ENCODE assay signal across 16 cellular contexts in genomic region chr14:93318927-93319326, GRCh38. TPM values are rescaled to one million over a fixed set of nuclear protein-coding genes. Genes with fewer than 3 reads are reported as not detected.
DNase-seq lines count a peak whose midpoint lies in the region; ATAC-seq and TF ChIP-seq lines count a peak whose summit lies in the region.
"Had no signal": no experiment of that assay in that cellular context is flagged by ENCODE, and none has a peak within 500 bp of the region (broad histone marks: within the 10 kb centered on the region; RNA-seq: fewer than 3 reads in every experiment).

No MANE protein-coding gene starts in this region.

- H3K4me1 Mint-ChIP-seq in nephron = peaks cover 32% of the 10 kb centered on the region
- peaks cover 12% of the 10 kb centered on the region for H3K4me1 Mint-ChIP-seq in activated naive CD4-positive, alpha-beta T cell treated with anti-CD3 and anti-CD28 coated beads, Interleukin-2, amount 10 ng/mL, durations not matched to agents 7 days and 5 days

- H3K36me3 Mint-ChIP-seq in nephron (ENCODE audit: low read depth) = peaks cover 7% of the 10 kb centered on the region
- H3K36me3 Mint-ChIP-seq in activated naive CD4-positive, alpha-beta T cell treated with anti-CD3 and anti-CD28 coated beads, Interleukin-2, amount 10 ng/mL, durations not matched to agents 7 days and 5 days = peaks cover 5% of the 10 kb centered on the region

- H3K27me3 Mint-ChIP-seq in nephron (ENCODE audit: low read depth) = no peaks in the 10 kb centered on the region
- no peaks in the 10 kb centered on the region for H3K27me3 Mint-ChIP-seq in activated naive CD4-positive, alpha-beta T cell treated with anti-CD3 and anti-CD28 coated beads, Interleukin-2, amount 10 ng/mL, durations not matched to agents 7 days and 5 days

- TF ChIP-seq CTCF in brain microvascular endothelial cell (IDR thresholded peaks at IDR 0.05; ENCODE audit: low read depth, low read length, missing control alignments) (no peak), nephron (IDR thresholded peaks at IDR 0.05; ENCODE audit: unreplicated experiment in 3 of 3) (no peak)

- peaks cover 19% of the 10 kb centered on the region for H3K4me1 ChIP-seq in HUES6 (ENCODE audit: control insufficient read depth, insufficient read depth, low read length)

- no peak for ATAC-seq in activated CD4-positive, CD25-positive, alpha-beta regulatory T cell treated with anti-CD3 and anti-CD28 coated beads, Interleukin-2, amount 50 U/mL, for 24 hours
- no peak for ATAC-seq in HG02970 (IDR thresholded peaks at IDR 0.05; ENCODE audit: low FRiP score, unreplicated experiment)
- ATAC-seq in HG03520 (IDR thresholded peaks at IDR 0.05; ENCODE audit: unreplicated experiment) = no peak
- ATAC-seq: body of pancreas, left lobe of liver had no signal

- H3K4me3 ChIP-seq in HUES6 (ENCODE audit: low read depth, low read length) (peak overlapping the region; percentile 7; the same call in 1 of the 2 replicates), brain microvascular endothelial cell (ENCODE audit: low read depth, low read length) (no peak overlapping the region)
- H3K4me3 ChIP-seq: body of pancreas, esophagus squamous epithelium, ovary had no signal

- H3K27ac Mint-ChIP-seq in nephron = peak overlapping the region; percentile 4 to 79 (median 15)
- H3K27ac Mint-ChIP-seq in activated naive CD4-positive, alpha-beta T cell treated with anti-CD3 and anti-CD28 coated beads, Interleukin-2, amount 10 ng/mL, durations not matched to agents 7 days and 5 days = no peak overlapping the region

- no peaks in the 10 kb centered on the region for H3K36me3 ChIP-seq in HUES6 (ENCODE audit: control insufficient read depth, insufficient read depth, low read length)
- H3K36me3 ChIP-seq in brain microvascular endothelial cell (replicated peaks) = no peaks in the 10 kb centered on the region
- H3K36me3 ChIP-seq: esophagus squamous epithelium, ovary had no signal

- DNase-seq in Caki2 (ENCODE audit: low read depth) = peak; percentile 75
- peak; percentile 48 for DNase-seq in brain microvascular endothelial cell
- no peak for DNase-seq in activated naive CD4-positive, alpha-beta T cell treated with anti-CD3 and anti-CD28 coated beads, Interleukin-2, amount 10 ng/mL, durations not matched to agents 7 days and 5 days
- DNase-seq: body of pancreas; C1 segment of cervical spinal cord; esophagus squamous epithelium; NCI-H2029 treated with DMSO at 0.1 percent for 48 hours; ovary; stimulated activated CD4-positive, alpha-beta T cell treated with anti-CD3 and anti-CD28 coated beads, Interleukin-2, amount 100 ng/mL, for 48 hours had no signal

- CTCF ChIA-PET in activated naive CD4-positive, alpha-beta T cell treated with anti-CD3 and anti-CD28 coated beads, Interleukin-2, amount 10 ng/mL, durations not matched to agents 7 days and 5 days (lab: Charles Lee) = interaction anchor here (1.3 kb wide), 1 partner anchor 85 kb away, joined by 3 read pairs; no protein-coding TSS in a partner anchor

- H3K9me3 Mint-ChIP-seq in nephron = no peaks in the 10 kb centered on the region
- no peaks in the 10 kb centered on the region for H3K9me3 Mint-ChIP-seq in activated naive CD4-positive, alpha-beta T cell treated with anti-CD3 and anti-CD28 coated beads, Interleukin-2, amount 10 ng/mL, durations not matched to agents 7 days and 5 days

- H3K9ac ChIP-seq in HUES6 (ENCODE audit: low read length) = peak overlapping the region; percentile 5

- in situ Hi-C loops in Caki2 (cut with HindIII; ENCODE audit: low pct_unique_long_range_greater_than_20kb, low sequenced_read_pairs) (no loop called here), brain microvascular endothelial cell (cut with HindIII; ENCODE audit: low pct_ligation_motif_present, low sequenced_read_pairs) (no loop called here)

- H3K27me3 ChIP-seq in HUES6 (ENCODE audit: control insufficient read depth, insufficient read depth, low read length) (no peaks in the 10 kb centered on the region), brain microvascular endothelial cell (replicated peaks) (no peaks in the 10 kb centered on the region)
- H3K27me3 ChIP-seq: body of pancreas, esophagus squamous epithelium, ovary had no signal

- peak overlapping the region; percentile 83 for H3K27ac ChIP-seq in HUES6 (ENCODE audit: low read depth, low read length)
- H3K27ac ChIP-seq in brain microvascular endothelial cell = peak overlapping the region; percentile 54
- H3K27ac ChIP-seq: body of pancreas, esophagus squamous epithelium, ovary had no signal

- H3K9me3 ChIP-seq in HUES6 (ENCODE audit: control insufficient read depth, insufficient read depth, low read depth, low read length) = no peaks in the 10 kb centered on the region
- H3K9me3 ChIP-seq: body of pancreas, esophagus squamous epithelium, ovary had no signal

- H3K4me3 Mint-ChIP-seq in nephron = no peak overlapping the region
- H3K4me3 Mint-ChIP-seq in activated naive CD4-positive, alpha-beta T cell treated with anti-CD3 and anti-CD28 coated beads, Interleukin-2, amount 10 ng/mL, durations not matched to agents 7 days and 5 days = no peak overlapping the region

RNA-seq across cellular contexts. Expression of gene BTBD7, which starts 13.9 kb away (rescaled TPM):
- 11.2 and 12.9 TPM in 2 replicates for total RNA-seq in Caki2 (2014; rRNA removed; shearing (Covaris generic); ENCODE audit: low replicate concordance)

RNA-seq across cellular contexts. Expression of gene COX8C, which starts 28.1 kb away (rescaled TPM):
- not detected in 2 replicates for total RNA-seq in Caki2 (2014; rRNA removed; shearing (Covaris generic); ENCODE audit: low replicate concordance)
- total RNA-seq: body of pancreas, esophagus squamous epithelium, left lobe of liver, ovary, subcutaneous adipose tissue had no signal
